In genomic region chr16:1655909-1656807, GRCh38 we compare ENCODE assay signal across 19 cellular contexts. TPM values are rescaled to one million over a fixed set of nuclear protein-coding genes. Genes with fewer than 3 reads are reported as not detected.
DNase-seq lines count a peak whose midpoint lies in the region; ATAC-seq, FAIRE-seq and TF ChIP-seq lines count a peak whose summit lies in the region.
"Had no signal": no experiment of that assay in that cellular context is flagged by ENCODE, and none has a peak within 500 bp of the region (broad histone marks: within the 10 kb centered on the region; RNA-seq: fewer than 3 reads in every experiment).

No MANE protein-coding gene starts in this region.

- POLR2A ChIA-PET in K562 (lab: Yijun Ruan, JAX) = no interaction called here
- POLR2A ChIA-PET in HepG2 (lab: Yijun Ruan, JAX) = no interaction called here

- H3K79me2 ChIP-seq in K562 (ENCODE audit: control insufficient read depth, insufficient read depth, low read length) (no peaks in the 10 kb centered on the region; the same call in 2 of the 3 replicates), HepG2 (ENCODE audit: insufficient read depth, low read length) (no peaks in the 10 kb centered on the region)

- peaks cover 0 to 24% of the 10 kb centered on the region in 2 donors for H3K4me1 ChIP-seq in right atrium auricular region
- H3K4me1 ChIP-seq in K562 (replicated peaks in 1 of 2; ENCODE audit: control insufficient read depth in 2 of 2, insufficient read depth in 2 of 2, low read length in 2 of 2) = peaks cover 0 to 36% of the 10 kb centered on the region in 2 experiments; a peak in 3 of 5 replicates
- no peaks in the 10 kb centered on the region for H3K4me1 ChIP-seq in HepG2 (ENCODE audit: insufficient read depth, low read length)
- H3K4me1 ChIP-seq in aorta (ENCODE audit: control insufficient read depth in 1 of 2, insufficient read depth in 2 of 2, low read length in 2 of 2) = no peaks in the 10 kb centered on the region
- H3K4me1 ChIP-seq: Caco-2 had no signal

- H4K20me1 ChIP-seq in K562 (replicated peaks; ENCODE audit: control insufficient read depth, insufficient read depth, low read length) (peaks cover 3% of the 10 kb centered on the region; the same call in 1 of the 2 replicates), HepG2 (ENCODE audit: insufficient read depth, low read length) (peaks cover 3% of the 10 kb centered on the region; the same call in 1 of the 2 replicates)

- H3K4me2 ChIP-seq in K562 (ENCODE audit: insufficient read depth, low read length) (no peak overlapping the region), HepG2 (ENCODE audit: low read depth, low read length) (no peak overlapping the region)
- H3K4me2 ChIP-seq: GM23338 had no signal

- H3K36me3 ChIP-seq in right atrium auricular region (peaks cover 71% of the 10 kb centered on the region), K562 (ENCODE audit: control insufficient read depth, insufficient read depth, low read length) (peaks cover 92% of the 10 kb centered on the region; the same call in 2 of the 3 replicates), HepG2 (replicated peaks in 1 of 2; ENCODE audit: control insufficient read depth in 1 of 2, insufficient read depth in 2 of 2, low read length in 2 of 2) (peaks cover 26 to 62% of the 10 kb centered on the region in 2 experiments; a peak in 4 of 5 replicates), aorta (ENCODE audit: control insufficient read depth in 1 of 2, insufficient read depth in 2 of 2, low read length in 1 of 2) (peaks cover 0 to 13% of the 10 kb centered on the region in 2 donors)

- ATAC-seq in K562 (no peak; the same call in 2 of the 3 replicates), HepG2 (no peak), aorta (ENCODE audit: low FRiP score) (peak; percentile 10)
- ATAC-seq: CD8-positive, alpha-beta T cell; GM23338; HCT116 had no signal

- BruUV-seq in K562 (replicated peaks; lab: Mats Ljungman, UMichigan) = no TSS peak
- BruUV-seq in HepG2 (replicated peaks; lab: Mats Ljungman, UMichigan) = no TSS peak

- TF ChIP-seq POLR2A in K562 (conservative IDR thresholded peaks at IDR 0.05) = no peak
- no peak for TF ChIP-seq POLR2A in HepG2 (IDR thresholded peaks at IDR 0.05; ENCODE audit: insufficient read depth in 1 of 2, low read depth in 2 of 2, low read length in 2 of 2)

- no peaks in the 10 kb centered on the region for H3K27me3 ChIP-seq in right atrium auricular region
- no peaks in the 10 kb centered on the region for H3K27me3 ChIP-seq in K562 (ENCODE audit: control insufficient read depth in 2 of 2, insufficient read depth in 2 of 2, low read length in 2 of 2)
- H3K27me3 ChIP-seq in HepG2 (ENCODE audit: control insufficient read depth in 1 of 2, insufficient read depth in 2 of 2, low read length in 2 of 2) = no peaks in the 10 kb centered on the region
- no peaks in the 10 kb centered on the region for H3K27me3 ChIP-seq in aorta (ENCODE audit: control insufficient read depth in 1 of 2, insufficient read depth in 2 of 2, low read length in 1 of 2)

- WGBS in K562 (ENCODE audit: insufficient coverage, low coverage, missing lambda C conversion rate) = 94% methylated on average over 36 of the region's 52 CpGs
- WGBS in HepG2 (ENCODE audit: low lambda C conversion rate) = 99% methylated on average over 26 of the region's 52 CpGs
- WGBS in aorta, 2 donors = 94% methylated on average over 50 to 52 of the region's 52 CpGs

- H3K9me3 ChIP-seq in right atrium auricular region (no peaks in the 10 kb centered on the region), K562 (replicated peaks; ENCODE audit: control insufficient read depth, insufficient read depth, low read depth, low read length) (peaks cover under 1% of the 10 kb centered on the region; the same call in 1 of the 2 replicates), HepG2 (ENCODE audit: low read length) (no peaks in the 10 kb centered on the region), aorta (ENCODE audit: control insufficient read depth, low read length) (no peaks in the 10 kb centered on the region)
- H3K9me3 ChIP-seq: Caco-2 had no signal

- DNase-seq in right atrium auricular region (ENCODE audit: low spot score) = no peak
- no peak for DNase-seq in cardiac septum (ENCODE audit: low spot score)
- DNase-seq in K562 (ENCODE audit: extremely low read depth in 1 of 4, low spot score in 3 of 4) = no peak
- DNase-seq in HepG2 (ENCODE audit: low spot score) = no peak
- no peak for DNase-seq in aorta
- no peak for DNase-seq in stimulated activated CD4-positive, alpha-beta T cell treated with anti-CD3 and anti-CD28 coated beads, Interleukin-4, amount 100 ng/mL, for 1 hour
- DNase-seq in activated naive CD4-positive, alpha-beta T cell treated with Interleukin-2 at 50 U/mL for 16 hours = no peak
- DNase-seq in urothelium cell line (ENCODE audit: low spot score) = no peak
- DNase-seq: Caco-2; CD4-positive, CD25-positive, alpha-beta regulatory T cell; CD8-positive, alpha-beta T cell; DMS153; DND-41; H9 had no signal

- FAIRE-seq in K562 (lab: Jason Lieb, UNC) = no peak
- no peak for FAIRE-seq in HepG2 (lab: Jason Lieb, UNC)
- FAIRE-seq in urothelium cell line (lab: Jason Lieb, UNC) = no peak
- FAIRE-seq: G401.6, GM12892 had no signal

- H3K9ac ChIP-seq in K562 (ENCODE audit: insufficient read depth in 1 of 2, low read depth in 2 of 2, low read length in 2 of 2) (peak overlapping the region in 1 of 2 experiments; percentile 83; a peak in 2 of 4 replicates), HepG2 (ENCODE audit: insufficient read depth, low read depth, low read length) (no peak overlapping the region)

- TF ChIP-seq EP300 in K562 (IDR thresholded peaks at IDR 0.05; ENCODE audit: low read length) (no peak), HepG2 (IDR thresholded peaks at IDR 0.05; ENCODE audit: low read depth in 2 of 2, low read length in 2 of 2) (no peak), HepG2 (CRISPR knock-in tag; IDR thresholded peaks at IDR 0.05; ENCODE audit: borderline replicate concordance) (no peak)

- intact Hi-C loops in cardiac septum (cut with DNase I) (no loop called here), K562 (cut with micrococcal nuclease) (no loop called here), HepG2 (cut with micrococcal nuclease; ENCODE audit: unreplicated experiment) (no loop called here), aorta (cut with DNase I) (no loop called here)

- CTCF ChIA-PET in K562 (lab: Yijun Ruan, JAX; ENCODE audit: low intra/inter-chr PET ratio) = no interaction called here
- CTCF ChIA-PET in HepG2 (lab: Yijun Ruan, JAX; ENCODE audit: low intra/inter-chr PET ratio, low total read pairs) = no interaction called here

- H3K4me3 ChIP-seq in right atrium auricular region (no peak overlapping the region), K562 (no peak overlapping the region), HepG2 (replicated peaks in 1 of 3; ENCODE audit: insufficient read depth in 1 of 3, low read depth in 2 of 3, low read length in 3 of 3) (no peak overlapping the region), aorta (ENCODE audit: low read length in 2 of 2) (no peak overlapping the region)
- H3K4me3 ChIP-seq: GM23338 had no signal

- H2AFZ ChIP-seq in K562 (ENCODE audit: low read depth, low read length) = no peak overlapping the region
- H2AFZ ChIP-seq in HepG2 (ENCODE audit: low read length) = no peak overlapping the region
- H2AFZ ChIP-seq: GM23338 had no signal

- no peak for TF ChIP-seq RAD21 in K562 (CRISPR knock-in tag; conservative IDR thresholded peaks at IDR 0.05 in 1 of 2, IDR thresholded peaks at IDR 0.05 in 1 of 2)
- TF ChIP-seq RAD21 in HepG2 (CRISPR knock-in tag; IDR thresholded peaks at IDR 0.05) = no peak

- no peak for TF ChIP-seq CTCF in right atrium auricular region (IDR thresholded peaks at IDR 0.05)
- TF ChIP-seq CTCF in K562 (IDR thresholded peaks at IDR 0.05 in 2 of 3, conservative IDR thresholded peaks at IDR 0.05 in 1 of 3; ENCODE audit: insufficient read depth in 2 of 3, low read depth in 1 of 3, low read length in 3 of 3) = no peak
- no peak for TF ChIP-seq CTCF in HepG2 (CRISPR knock-in tag; IDR thresholded peaks at IDR 0.05)

- H3K9me1 ChIP-seq in K562 (ENCODE audit: control insufficient read depth, insufficient read depth, low read length) = no peaks in the 10 kb centered on the region

- in situ Hi-C loops in K562 (cut with MboI) (no loop called here), HepG2 (cut with HindIII; ENCODE audit: extremely low pct_ligation_motif_present, low pct_unique_long_range_greater_than_20kb) (no loop called here)

- H3K27ac ChIP-seq in right atrium auricular region (peak overlapping the region; percentile 77 to 79), K562 (ENCODE audit: extremely low read depth, low read depth, low read length) (no peak overlapping the region), HepG2 (ENCODE audit: extremely low read length, insufficient read depth, low read length) (no peak overlapping the region), aorta (ENCODE audit: low read depth in 1 of 2, low read length in 2 of 2) (no peak overlapping the region)
- H3K27ac ChIP-seq: C4-2B had no signal

RNA-seq across cellular contexts. Expression of gene JPT2, which starts 21.9 kb away (rescaled TPM):
- total RNA-seq in right atrium auricular region (10 to 100 TPM; 11.7 to 16.1 TPM), cardiac septum (26.2 TPM), K562 (2014; rRNA removed) (89.2 and 116 TPM in 2 replicates), K562 (2014; rRNA removed; fragmentation: Illumina TruSeq; extraction: Trizol) (83.5 and 92.6 TPM in 2 replicates), K562 (2015; rRNA removed; fragmentation: Illumina TruSeq; extraction: Trizol) (80.2 and 88.6 TPM in 2 replicates), K562 (2021) (121 and 133 TPM in 2 replicates), HepG2 (2016; rRNA removed; fragmentation: Illumina TruSeq; extraction: Trizol) (89.4 and 127 TPM in 2 replicates), aorta (10 to 100 TPM; 28.3 to 30.8 TPM)
- total RNA-seq in K562 (2011; cell fraction: chromatin; rRNA removed; ENCODE audit: low replicate concordance) = 93.6 and 97.5 TPM in 2 replicates
- total RNA-seq in K562 (2011; cell fraction: nucleolus; rRNA removed) = 70.0 and 73.9 TPM in 2 replicates
- 92.1 and 109 TPM in 2 replicates for total RNA-seq in K562 (2011; cell fraction: nucleoplasm; rRNA removed)
- polyA plus RNA-seq in K562 (2011; rRNA removed) (106 and 112 TPM in 2 replicates), K562 (2014; fragmentation: Illumina TruSeq; extraction: Trizol) (133 and 134 TPM in 2 replicates), K562 (2014; fragmentation: Nextera tagmentation; extraction: Ambion mirVana) (10 to 100 TPM; 25.5 TPM), K562 (2014; rRNA removed) (108 and 117 TPM in 2 replicates), HepG2 (2011; rRNA removed) (52.5 and 53.5 TPM in 2 replicates), aorta (10 to 100 TPM; 14.2 to 15.7 TPM)
- polyA plus RNA-seq in K562 (2011; cell fraction: cytosol; rRNA removed) = 57.8 and 66.9 TPM in 2 replicates
- polyA plus RNA-seq in K562 (2011; cell fraction: nucleus; rRNA removed) = 68.5 and 76.2 TPM in 2 replicates
- polyA plus RNA-seq in K562 (2012) = 74.8 and 115 TPM in 2 replicates
- 67.8 and 69.9 TPM in 2 replicates for polyA minus RNA-seq in K562 (2011; rRNA and poly(A)+ RNA removed)
- polyA minus RNA-seq in K562 (2011; cell fraction: cytosol; rRNA and poly(A)+ RNA removed) = 42.4 and 45.0 TPM in 2 replicates
- polyA minus RNA-seq in K562 (2011; cell fraction: nucleus; rRNA and poly(A)+ RNA removed) = 19.5 and 31.4 TPM in 2 replicates
- total RNA-seq in HepG2 (2016; cell fraction: cytosol; rRNA removed; fragmentation: Illumina TruSeq; extraction: Trizol; ENCODE audit: low read depth) = 11.5 and 13.4 TPM in 2 replicates
- 91.5 and 117 TPM in 2 replicates for total RNA-seq in HepG2 (2016; cell fraction: insoluble cytoplasmic fraction; rRNA removed; fragmentation: Illumina TruSeq; extraction: Trizol)
- total RNA-seq in HepG2 (2016; cell fraction: membrane; rRNA removed; fragmentation: Illumina TruSeq; extraction: Trizol) = 52.3 and 54.3 TPM in 2 replicates
- 37.4 and 43.4 TPM in 2 replicates for total RNA-seq in HepG2 (2016; cell fraction: nucleus; rRNA removed; fragmentation: Illumina TruSeq; extraction: Trizol)
- 36.8 and 43.8 TPM in 2 replicates for polyA plus RNA-seq in HepG2 (2011; cell fraction: cytosol; rRNA removed)
- polyA plus RNA-seq in HepG2 (2011; cell fraction: nucleus; rRNA removed) = 36.7 and 43.7 TPM in 2 replicates
- polyA plus RNA-seq in HepG2 (2012) = 50.1 and 68.5 TPM in 2 replicates
- polyA plus RNA-seq in HepG2 (2016; cell fraction: cytosol; fragmentation: Illumina TruSeq; extraction: Trizol; ENCODE audit: low read depth) = 14.3 TPM in 2 replicates
- 154 and 168 TPM in 2 replicates for polyA plus RNA-seq in HepG2 (2016; cell fraction: insoluble cytoplasmic fraction; fragmentation: Illumina TruSeq; extraction: Trizol; ENCODE audit: low read depth)
- 39.8 and 39.9 TPM in 2 replicates for polyA plus RNA-seq in HepG2 (2016; cell fraction: membrane; fragmentation: Illumina TruSeq; extraction: Trizol; ENCODE audit: low read depth)
- polyA plus RNA-seq in HepG2 (2016; cell fraction: nucleus; fragmentation: Illumina TruSeq; extraction: Trizol; ENCODE audit: insufficient read depth, low read depth) = 63.6 and 72.2 TPM in 2 replicates
- polyA minus RNA-seq in HepG2 (2011; rRNA and poly(A)+ RNA removed; ENCODE audit: low replicate concordance) = 35.4 and 60.1 TPM in 2 replicates
- polyA minus RNA-seq in HepG2 (2011; cell fraction: cytosol; rRNA and poly(A)+ RNA removed) = 24.4 and 29.2 TPM in 2 replicates
- polyA minus RNA-seq in HepG2 (2011; cell fraction: nucleus; rRNA and poly(A)+ RNA removed) = 24.2 and 25.5 TPM in 2 replicates

RNA-seq across cellular contexts. Expression of gene CRAMP1, which starts 44.0 kb away (rescaled TPM):
- total RNA-seq in right atrium auricular region (1 to 10 TPM; 7.7 to 9.7 TPM), cardiac septum (12.4 TPM), K562 (2014; rRNA removed) (5.1 and 8.9 TPM in 2 replicates), K562 (2014; rRNA removed; fragmentation: Illumina TruSeq; extraction: Trizol) (6.5 and 7.5 TPM in 2 replicates), K562 (2015; rRNA removed; fragmentation: Illumina TruSeq; extraction: Trizol) (7.7 and 8.3 TPM in 2 replicates), K562 (2021) (19.0 and 20.8 TPM in 2 replicates), HepG2 (2016; rRNA removed; fragmentation: Illumina TruSeq; extraction: Trizol) (6.6 and 6.8 TPM in 2 replicates), aorta (10 to 100 TPM; 17.3 to 24.2 TPM)
- 34.5 and 80.0 TPM in 2 replicates for total RNA-seq in K562 (2011; cell fraction: chromatin; rRNA removed; ENCODE audit: low replicate concordance)
- 40.7 and 44.9 TPM in 2 replicates for total RNA-seq in K562 (2011; cell fraction: nucleolus; rRNA removed)
- 35.1 and 37.2 TPM in 2 replicates for total RNA-seq in K562 (2011; cell fraction: nucleoplasm; rRNA removed)
- polyA plus RNA-seq in K562 (2011; rRNA removed) (7.2 and 9.7 TPM in 2 replicates), K562 (2014; fragmentation: Illumina TruSeq; extraction: Trizol) (14.4 and 15.7 TPM in 2 replicates), K562 (2014; fragmentation: Nextera tagmentation; extraction: Ambion mirVana) (under 1 TPM; 0.52 to 0.62 TPM), K562 (2014; rRNA removed) (12.1 and 14.9 TPM in 2 replicates), HepG2 (2011; rRNA removed) (9.7 and 13.0 TPM in 2 replicates), aorta (10 to 100 TPM in 1 of 2 donors, 1 to 10 TPM in 1; 2.3 to 11.5 TPM)
- 7.6 and 8.1 TPM in 2 replicates for polyA plus RNA-seq in K562 (2011; cell fraction: cytosol; rRNA removed)
- polyA plus RNA-seq in K562 (2011; cell fraction: nucleus; rRNA removed) = 17.8 and 29.3 TPM in 2 replicates
- polyA plus RNA-seq in K562 (2012) = 10.1 and 13.6 TPM in 2 replicates
- polyA minus RNA-seq in K562 (2011; rRNA and poly(A)+ RNA removed) = 9.1 and 9.5 TPM in 2 replicates
- polyA minus RNA-seq in K562 (2011; cell fraction: cytosol; rRNA and poly(A)+ RNA removed) = 6.1 and 11.0 TPM in 2 replicates
- polyA minus RNA-seq in K562 (2011; cell fraction: nucleus; rRNA and poly(A)+ RNA removed) = 9.7 and 10.2 TPM in 2 replicates
- 4.6 and 4.8 TPM in 2 replicates for total RNA-seq in HepG2 (2016; cell fraction: cytosol; rRNA removed; fragmentation: Illumina TruSeq; extraction: Trizol; ENCODE audit: low read depth)
- 4.8 and 6.7 TPM in 2 replicates for total RNA-seq in HepG2 (2016; cell fraction: insoluble cytoplasmic fraction; rRNA removed; fragmentation: Illumina TruSeq; extraction: Trizol)
- total RNA-seq in HepG2 (2016; cell fraction: membrane; rRNA removed; fragmentation: Illumina TruSeq; extraction: Trizol) = 3.4 and 4.3 TPM in 2 replicates
- total RNA-seq in HepG2 (2016; cell fraction: nucleus; rRNA removed; fragmentation: Illumina TruSeq; extraction: Trizol) = 8.4 and 8.5 TPM in 2 replicates
- polyA plus RNA-seq in HepG2 (2011; cell fraction: cytosol; rRNA removed) = 5.7 and 6.6 TPM in 2 replicates
- 25.2 and 30.8 TPM in 2 replicates for polyA plus RNA-seq in HepG2 (2011; cell fraction: nucleus; rRNA removed)
- polyA plus RNA-seq in HepG2 (2012) = 6.5 and 9.3 TPM in 2 replicates
- polyA plus RNA-seq in HepG2 (2016; cell fraction: cytosol; fragmentation: Illumina TruSeq; extraction: Trizol; ENCODE audit: low read depth) = 0.15 and 0.21 TPM in 2 replicates
- 3.6 and 5.5 TPM in 2 replicates for polyA plus RNA-seq in HepG2 (2016; cell fraction: insoluble cytoplasmic fraction; fragmentation: Illumina TruSeq; extraction: Trizol; ENCODE audit: low read depth)
- 0.46 and 0.65 TPM in 2 replicates for polyA plus RNA-seq in HepG2 (2016; cell fraction: membrane; fragmentation: Illumina TruSeq; extraction: Trizol; ENCODE audit: low read depth)
- polyA plus RNA-seq in HepG2 (2016; cell fraction: nucleus; fragmentation: Illumina TruSeq; extraction: Trizol; ENCODE audit: insufficient read depth, low read depth) = 24.3 and 25.2 TPM in 2 replicates
- 18.6 and 18.8 TPM in 2 replicates for polyA minus RNA-seq in HepG2 (2011; rRNA and poly(A)+ RNA removed; ENCODE audit: low replicate concordance)
- 7.2 and 8.2 TPM in 2 replicates for polyA minus RNA-seq in HepG2 (2011; cell fraction: cytosol; rRNA and poly(A)+ RNA removed)
- 9.7 and 13.7 TPM in 2 replicates for polyA minus RNA-seq in HepG2 (2011; cell fraction: nucleus; rRNA and poly(A)+ RNA removed)

RNA-seq across cellular contexts. Expression of gene IFT140, which starts 44.3 kb away (rescaled TPM):
- total RNA-seq in right atrium auricular region = 10 to 100 TPM in 1 of 2 donors, 1 to 10 TPM in 1; 6.4 to 13.0 TPM
- 10.5 TPM for total RNA-seq in cardiac septum
- 27.4 and 63.8 TPM in 2 replicates for total RNA-seq in K562 (2011; cell fraction: chromatin; rRNA removed; ENCODE audit: low replicate concordance)
- 20.3 and 28.9 TPM in 2 replicates for total RNA-seq in K562 (2011; cell fraction: nucleolus; rRNA removed)
- 18.8 and 21.9 TPM in 2 replicates for total RNA-seq in K562 (2011; cell fraction: nucleoplasm; rRNA removed)
- total RNA-seq in K562 (2014; rRNA removed) = 3.4 and 4.8 TPM in 2 replicates
- 2.3 and 2.6 TPM in 2 replicates for total RNA-seq in K562 (2014; rRNA removed; fragmentation: Illumina TruSeq; extraction: Trizol)
- total RNA-seq in K562 (2015; rRNA removed; fragmentation: Illumina TruSeq; extraction: Trizol) = 3.4 and 4.4 TPM in 2 replicates
- total RNA-seq in K562 (2021) = 7.3 and 7.6 TPM in 2 replicates
- polyA plus RNA-seq in K562 (2011; rRNA removed) = 3.5 and 3.9 TPM in 2 replicates
- 3.6 and 4.0 TPM in 2 replicates for polyA plus RNA-seq in K562 (2011; cell fraction: cytosol; rRNA removed)
- polyA plus RNA-seq in K562 (2011; cell fraction: nucleus; rRNA removed) = 20.5 and 27.3 TPM in 2 replicates
- 5.5 and 9.5 TPM in 2 replicates for polyA plus RNA-seq in K562 (2012)
- 4.0 and 4.8 TPM in 2 replicates for polyA plus RNA-seq in K562 (2014; fragmentation: Illumina TruSeq; extraction: Trizol)
- under 1 TPM; 0.31 to 0.60 TPM for polyA plus RNA-seq in K562 (2014; fragmentation: Nextera tagmentation; extraction: Ambion mirVana)
- polyA plus RNA-seq in K562 (2014; rRNA removed) = 3.2 and 3.6 TPM in 2 replicates
- 3.3 and 5.5 TPM in 2 replicates for polyA minus RNA-seq in K562 (2011; rRNA and poly(A)+ RNA removed)
- 2.7 and 3.0 TPM in 2 replicates for polyA minus RNA-seq in K562 (2011; cell fraction: cytosol; rRNA and poly(A)+ RNA removed)
- 20.4 and 23.3 TPM in 2 replicates for polyA minus RNA-seq in K562 (2011; cell fraction: nucleus; rRNA and poly(A)+ RNA removed)
- 7.8 and 9.5 TPM in 2 replicates for total RNA-seq in HepG2 (2016; rRNA removed; fragmentation: Illumina TruSeq; extraction: Trizol)
- 2.3 and 2.6 TPM in 2 replicates for total RNA-seq in HepG2 (2016; cell fraction: cytosol; rRNA removed; fragmentation: Illumina TruSeq; extraction: Trizol; ENCODE audit: low read depth)
- 7.1 and 10.5 TPM in 2 replicates for total RNA-seq in HepG2 (2016; cell fraction: insoluble cytoplasmic fraction; rRNA removed; fragmentation: Illumina TruSeq; extraction: Trizol)
- total RNA-seq in HepG2 (2016; cell fraction: membrane; rRNA removed; fragmentation: Illumina TruSeq; extraction: Trizol) = 3.8 TPM in 2 replicates
- 11.8 and 12.8 TPM in 2 replicates for total RNA-seq in HepG2 (2016; cell fraction: nucleus; rRNA removed; fragmentation: Illumina TruSeq; extraction: Trizol)
- 5.8 and 7.0 TPM in 2 replicates for polyA plus RNA-seq in HepG2 (2011; rRNA removed)
- polyA plus RNA-seq in HepG2 (2011; cell fraction: cytosol; rRNA removed) = 2.9 and 4.1 TPM in 2 replicates
- polyA plus RNA-seq in HepG2 (2011; cell fraction: nucleus; rRNA removed) = 37.4 and 49.4 TPM in 2 replicates
- polyA plus RNA-seq in HepG2 (2012) = 6.3 and 6.8 TPM in 2 replicates
- polyA plus RNA-seq in HepG2 (2016; cell fraction: cytosol; fragmentation: Illumina TruSeq; extraction: Trizol; ENCODE audit: low read depth) = 0.67 and 0.86 TPM in 2 replicates
- 3.7 and 5.8 TPM in 2 replicates for polyA plus RNA-seq in HepG2 (2016; cell fraction: insoluble cytoplasmic fraction; fragmentation: Illumina TruSeq; extraction: Trizol; ENCODE audit: low read depth)
- 1.1 and 1.2 TPM in 2 replicates for polyA plus RNA-seq in HepG2 (2016; cell fraction: membrane; fragmentation: Illumina TruSeq; extraction: Trizol; ENCODE audit: low read depth)
- polyA plus RNA-seq in HepG2 (2016; cell fraction: nucleus; fragmentation: Illumina TruSeq; extraction: Trizol; ENCODE audit: insufficient read depth, low read depth) = 22.2 TPM in 2 replicates
- polyA minus RNA-seq in HepG2 (2011; rRNA and poly(A)+ RNA removed; ENCODE audit: low replicate concordance) = 16.9 and 18.0 TPM in 2 replicates
- 3.3 and 3.7 TPM in 2 replicates for polyA minus RNA-seq in HepG2 (2011; cell fraction: cytosol; rRNA and poly(A)+ RNA removed)
- polyA minus RNA-seq in HepG2 (2011; cell fraction: nucleus; rRNA and poly(A)+ RNA removed) = 21.0 and 26.9 TPM in 2 replicates
- 10 to 100 TPM; 13.5 to 22.4 TPM for total RNA-seq in aorta
- 10 to 100 TPM in 1 of 2 donors, 1 to 10 TPM in 1; 4.6 to 15.2 TPM for polyA plus RNA-seq in aorta

RNA-seq across cellular contexts. Expression of gene MAPK8IP3, which starts 49.8 kb away (rescaled TPM):
- total RNA-seq in right atrium auricular region (10 to 100 TPM; 43.1 to 43.3 TPM), cardiac septum (71.4 TPM), K562 (2014; rRNA removed) (28.9 and 37.1 TPM in 2 replicates), K562 (2014; rRNA removed; fragmentation: Illumina TruSeq; extraction: Trizol) (4.6 and 7.1 TPM in 2 replicates), K562 (2015; rRNA removed; fragmentation: Illumina TruSeq; extraction: Trizol) (18.6 and 19.6 TPM in 2 replicates), K562 (2021) (43.7 and 54.8 TPM in 2 replicates), HepG2 (2016; rRNA removed; fragmentation: Illumina TruSeq; extraction: Trizol) (3.6 and 25.1 TPM in 2 replicates), aorta (100 to 1,000 TPM in 1 of 2 donors, 10 to 100 TPM in 1; 69.0 to 122 TPM)
- 161 and 386 TPM in 2 replicates for total RNA-seq in K562 (2011; cell fraction: chromatin; rRNA removed; ENCODE audit: low replicate concordance)
- total RNA-seq in K562 (2011; cell fraction: nucleolus; rRNA removed) = 222 and 236 TPM in 2 replicates
- total RNA-seq in K562 (2011; cell fraction: nucleoplasm; rRNA removed) = 131 and 140 TPM in 2 replicates
- polyA plus RNA-seq in K562 (2011; rRNA removed) (16.7 and 24.4 TPM in 2 replicates), K562 (2014; fragmentation: Illumina TruSeq; extraction: Trizol) (16.7 and 26.0 TPM in 2 replicates), K562 (2014; fragmentation: Nextera tagmentation; extraction: Ambion mirVana) (under 1 TPM; 0.17 to 0.21 TPM), K562 (2014; rRNA removed) (58.7 and 70.8 TPM in 2 replicates), HepG2 (2011; rRNA removed) (41.7 and 65.8 TPM in 2 replicates), aorta (10 to 100 TPM; 20.8 to 99.3 TPM)
- 10.9 and 17.7 TPM in 2 replicates for polyA plus RNA-seq in K562 (2011; cell fraction: cytosol; rRNA removed)
- polyA plus RNA-seq in K562 (2011; cell fraction: nucleus; rRNA removed) = 204 and 313 TPM in 2 replicates
- polyA plus RNA-seq in K562 (2012) = 41.6 and 50.3 TPM in 2 replicates
- 11.8 and 17.2 TPM in 2 replicates for polyA minus RNA-seq in K562 (2011; rRNA and poly(A)+ RNA removed)
- 7.3 and 8.9 TPM in 2 replicates for polyA minus RNA-seq in K562 (2011; cell fraction: cytosol; rRNA and poly(A)+ RNA removed)
- 78.5 and 87.3 TPM in 2 replicates for polyA minus RNA-seq in K562 (2011; cell fraction: nucleus; rRNA and poly(A)+ RNA removed)
- 9.0 and 11.0 TPM in 2 replicates for total RNA-seq in HepG2 (2016; cell fraction: cytosol; rRNA removed; fragmentation: Illumina TruSeq; extraction: Trizol; ENCODE audit: low read depth)
- 3.3 and 29.8 TPM in 2 replicates for total RNA-seq in HepG2 (2016; cell fraction: insoluble cytoplasmic fraction; rRNA removed; fragmentation: Illumina TruSeq; extraction: Trizol)
- total RNA-seq in HepG2 (2016; cell fraction: membrane; rRNA removed; fragmentation: Illumina TruSeq; extraction: Trizol) = 3.8 and 4.5 TPM in 2 replicates
- total RNA-seq in HepG2 (2016; cell fraction: nucleus; rRNA removed; fragmentation: Illumina TruSeq; extraction: Trizol) = 45.6 and 52.7 TPM in 2 replicates
- 5.6 and 10.1 TPM in 2 replicates for polyA plus RNA-seq in HepG2 (2011; cell fraction: cytosol; rRNA removed)
- 653 and 865 TPM in 2 replicates for polyA plus RNA-seq in HepG2 (2011; cell fraction: nucleus; rRNA removed)
- 43.5 and 49.9 TPM in 2 replicates for polyA plus RNA-seq in HepG2 (2012)
- 0.76 and 0.97 TPM in 2 replicates for polyA plus RNA-seq in HepG2 (2016; cell fraction: cytosol; fragmentation: Illumina TruSeq; extraction: Trizol; ENCODE audit: low read depth)
- 3.3 and 4.5 TPM in 2 replicates for polyA plus RNA-seq in HepG2 (2016; cell fraction: insoluble cytoplasmic fraction; fragmentation: Illumina TruSeq; extraction: Trizol; ENCODE audit: low read depth)
- polyA plus RNA-seq in HepG2 (2016; cell fraction: membrane; fragmentation: Illumina TruSeq; extraction: Trizol; ENCODE audit: low read depth) = 1.8 and 2.1 TPM in 2 replicates
- polyA plus RNA-seq in HepG2 (2016; cell fraction: nucleus; fragmentation: Illumina TruSeq; extraction: Trizol; ENCODE audit: insufficient read depth, low read depth) = 244 and 279 TPM in 2 replicates
- polyA minus RNA-seq in HepG2 (2011; rRNA and poly(A)+ RNA removed; ENCODE audit: low replicate concordance) = 15.0 and 33.9 TPM in 2 replicates
- polyA minus RNA-seq in HepG2 (2011; cell fraction: cytosol; rRNA and poly(A)+ RNA removed) = 4.7 and 4.8 TPM in 2 replicates
- polyA minus RNA-seq in HepG2 (2011; cell fraction: nucleus; rRNA and poly(A)+ RNA removed) = 92.2 and 93.0 TPM in 2 replicates

Comparison
In these comparisons a context has a peak if more than half of its experiments do, and no peak if none do; other contexts are left out.
1. H3K27ac ChIP-seq: peak in right atrium auricular region (2 of 2); none in K562 (single experiment), HepG2 (single experiment) and aorta (0 of 2).